14 cellular contexts compared by ENCODE assay signal in the genomic region with DNA sequence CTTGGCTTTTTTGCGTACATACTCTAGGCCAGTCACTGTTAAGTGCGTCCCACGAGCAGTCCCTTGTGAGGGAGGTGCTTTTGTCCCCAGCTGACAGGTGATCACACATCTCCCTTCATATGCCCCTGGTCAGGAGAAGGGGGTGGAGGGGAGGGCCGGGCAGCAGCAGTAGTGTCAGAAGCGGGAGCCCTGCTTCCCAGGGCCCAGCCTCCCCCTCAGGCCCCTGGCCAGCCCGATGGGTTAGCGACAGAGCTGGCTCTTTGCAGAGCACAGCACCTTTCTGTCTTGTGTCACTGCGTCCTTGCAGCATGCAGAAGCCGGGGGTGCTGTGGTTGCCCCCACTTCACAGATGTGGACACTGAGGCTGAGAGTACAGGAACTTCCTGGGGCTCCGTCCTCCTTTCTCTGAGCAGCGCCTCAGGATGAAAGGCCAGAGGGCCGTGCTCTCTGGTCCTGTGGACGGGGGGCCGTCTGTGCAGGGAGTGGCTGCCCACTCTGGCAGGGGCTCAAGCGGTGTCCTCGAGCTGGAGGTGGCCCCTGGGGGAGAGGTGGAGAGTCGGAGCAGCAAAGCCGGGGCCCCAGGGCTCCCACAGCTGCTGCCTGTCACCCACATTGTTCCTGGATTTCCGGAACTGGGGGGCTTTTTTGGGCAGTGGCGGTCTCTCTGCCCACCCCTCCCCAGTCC. TPM values are rescaled to one million over a fixed set of nuclear protein-coding genes. Genes with fewer than 3 reads are reported as not detected.
DNase-seq lines count a peak whose midpoint lies in the region; ATAC-seq and TF ChIP-seq lines count a peak whose summit lies in the region.
"Had no signal": no experiment of that assay in that cellular context is flagged by ENCODE, and none has a peak within 500 bp of the region (broad histone marks: within the 10 kb centered on the region; RNA-seq: fewer than 3 reads in every experiment).

No MANE protein-coding gene starts in this region.

- in situ Hi-C loops in gastrocnemius medialis (cut with MboI; ENCODE audit: low sequenced_read_pairs in 4 of 4) = no loop called here

- no peak overlapping the region for H3K9ac ChIP-seq in mesenchymal stem cell (ENCODE audit: low read length)

- H3K9me3 ChIP-seq in SJCRH30 (replicated peaks) (no peaks in the 10 kb centered on the region), mesenchymal stem cell (ENCODE audit: control insufficient read depth, low read length) (no peaks in the 10 kb centered on the region), gastrocnemius medialis (no peaks in the 10 kb centered on the region)
- H3K9me3 ChIP-seq: HAP-1 had no signal

- H2AK5ac ChIP-seq in mesenchymal stem cell (ENCODE audit: low read length, severe bottlenecking) = no peak overlapping the region

- no peak overlapping the region for H3K14ac ChIP-seq in mesenchymal stem cell (ENCODE audit: low read length in 2 of 2)

- H3K4me3 ChIP-seq in H7 (ENCODE audit: insufficient read depth, low read depth, low read length) = no peak overlapping the region
- no peak overlapping the region for H3K4me3 ChIP-seq in SJCRH30
- no peak overlapping the region for H3K4me3 ChIP-seq in mesenchymal stem cell (ENCODE audit: insufficient read depth in 1 of 2, low read depth in 1 of 2, low read length in 2 of 2)
- no peak overlapping the region for H3K4me3 ChIP-seq in gastrocnemius medialis
- H3K4me3 ChIP-seq: HAP-1, PC-9 had no signal

- no peak overlapping the region for H2AFZ ChIP-seq in mesenchymal stem cell (ENCODE audit: low read depth, low read length)
- H2AFZ ChIP-seq: PC-9 had no signal

- TF ChIP-seq POLR2A in gastrocnemius medialis (IDR thresholded peaks at IDR 0.05) = no peak

- H3K23ac ChIP-seq in mesenchymal stem cell (ENCODE audit: low read length in 2 of 2) = no peak overlapping the region

- H3K4ac ChIP-seq in mesenchymal stem cell (ENCODE audit: low read depth in 1 of 2, low read length in 2 of 2) = no peak overlapping the region

- H4K91ac ChIP-seq in mesenchymal stem cell (ENCODE audit: low read length) = no peak overlapping the region

- intact Hi-C loops in gastrocnemius medialis (cut with DNase I; ENCODE audit: low total_unique reads) = loop anchor here (10.0 kb wide), 1 partner anchor 230 kb away; a partner anchor contains a TSS

- H2BK120ac ChIP-seq in mesenchymal stem cell (ENCODE audit: low read depth, low read length) = peak overlapping the region; percentile 23

- peaks cover 44% of the 10 kb centered on the region for H3K79me1 ChIP-seq in mesenchymal stem cell (replicated peaks; ENCODE audit: low read length, poor library complexity, severe bottlenecking)

- H2BK12ac ChIP-seq in mesenchymal stem cell (ENCODE audit: low read length in 2 of 2) = peak overlapping the region in 1 of 2 experiments; percentile 7

- no peaks in the 10 kb centered on the region for H3K27me3 ChIP-seq in H7 (ENCODE audit: control insufficient read depth, insufficient read depth, low read length)
- H3K27me3 ChIP-seq in SJCRH30 = no peaks in the 10 kb centered on the region
- H3K27me3 ChIP-seq in mesenchymal stem cell (ENCODE audit: control insufficient read depth in 1 of 2, insufficient read depth in 1 of 2, low read length in 2 of 2) = no peaks in the 10 kb centered on the region
- no peaks in the 10 kb centered on the region for H3K27me3 ChIP-seq in gastrocnemius medialis

- H3K27ac ChIP-seq in SJCRH30 = peak overlapping the region; percentile 63
- H3K27ac ChIP-seq in mesenchymal stem cell (ENCODE audit: low read length, poor library complexity, severe bottlenecking) = no peak overlapping the region
- peak overlapping the region in 3 of 4 donors; percentile 81 to 84 (median 82) for H3K27ac ChIP-seq in gastrocnemius medialis
- H3K27ac ChIP-seq: PC-9 had no signal

- H3K18ac ChIP-seq in mesenchymal stem cell (ENCODE audit: low read depth in 1 of 2, low read length in 2 of 2) = no peak overlapping the region

- H3K36me3 ChIP-seq in H7 (replicated peaks; ENCODE audit: control insufficient read depth, insufficient read depth, low read length) = peaks cover 6% of the 10 kb centered on the region
- H3K36me3 ChIP-seq in SJCRH30 = peaks cover 33% of the 10 kb centered on the region
- peaks cover 22 to 36% of the 10 kb centered on the region in 2 experiments for H3K36me3 ChIP-seq in mesenchymal stem cell (ENCODE audit: control insufficient read depth in 1 of 2, insufficient read depth in 2 of 2, low read depth in 1 of 2, low read length in 2 of 2)
- peaks cover 0 to 28% of the 10 kb centered on the region in 2 donors for H3K36me3 ChIP-seq in gastrocnemius medialis

- H3K4me1 ChIP-seq in SJCRH30 (peaks cover 53% of the 10 kb centered on the region), mesenchymal stem cell (ENCODE audit: control insufficient read depth, insufficient read depth, low read depth, low read length) (peaks cover 22% of the 10 kb centered on the region), gastrocnemius medialis (peaks cover 69 to 74% of the 10 kb centered on the region in 2 donors)

- H2BK5ac ChIP-seq in mesenchymal stem cell (ENCODE audit: low read depth, low read length, poor library complexity, severe bottlenecking) = no peak overlapping the region

- no peak for TF ChIP-seq CTCF in gastrocnemius medialis (IDR thresholded peaks at IDR 0.05 in 4 of 5, conservative IDR thresholded peaks at IDR 0.05 in 1 of 5)

- no peak for ATAC-seq in gastrocnemius medialis
- no peak for ATAC-seq in esophagus mucosa
- ATAC-seq in HG02798 (IDR thresholded peaks at IDR 0.05; ENCODE audit: poor library complexity, unreplicated experiment) = no peak

- 93% methylated on average over 18 of the region's 20 CpGs for WGBS in mesenchymal stem cell

- H3K4me2 ChIP-seq in mesenchymal stem cell (ENCODE audit: low read length, poor library complexity, severe bottlenecking) = no peak overlapping the region
- H3K4me2 ChIP-seq: PC-9 had no signal

- no peak overlapping the region for H2BK15ac ChIP-seq in mesenchymal stem cell (ENCODE audit: low read depth, poor library complexity, severe bottlenecking)

- DNase-seq in H7 (peak; percentile 60), SJCRH30 (no peak), mesenchymal stem cell (no peak), gastrocnemius medialis (no peak), NCI-H2029 treated with DMSO at 0.1 percent for 48 hours (lab: John Stamatoyannopoulos, UW) (no peak)
- DNase-seq: Calu3, KBM-7, NCI-H1048, NCI-H510A, NCI-H774, PC-9 had no signal

- H4K8ac ChIP-seq in mesenchymal stem cell (ENCODE audit: low read length) = peak overlapping the region; percentile 4

RNA-seq across cellular contexts. Expression of a gene that starts 5.9 kb away (rescaled TPM):
- 12.9 and 14.9 TPM in 2 replicates for total RNA-seq in H7 (2014; rRNA removed; shearing (Covaris generic))
- total RNA-seq in SJCRH30 (2014; rRNA removed; shearing (Covaris generic)) = 42.6 and 43.1 TPM in 2 replicates
- polyA plus RNA-seq in mesenchymal stem cell (2013, experiment 1 of 2) = 4.9 TPM
- 5.1 TPM for polyA plus RNA-seq in mesenchymal stem cell (2013, experiment 2 of 2)
- 10 to 100 TPM; 21.5 to 67.6 (median 31.7) TPM for total RNA-seq in gastrocnemius medialis
- total RNA-seq in esophagus mucosa = 7.7 TPM

RNA-seq across cellular contexts. Expression of a gene that starts 55.3 kb away (rescaled TPM):
- total RNA-seq in H7 (2014; rRNA removed; shearing (Covaris generic)) = 17.4 and 23.2 TPM in 2 replicates
- total RNA-seq in SJCRH30 (2014; rRNA removed; shearing (Covaris generic)) = 20.8 and 21.0 TPM in 2 replicates
- 4.7 TPM for polyA plus RNA-seq in mesenchymal stem cell (2013, experiment 1 of 2)
- 4.9 TPM for polyA plus RNA-seq in mesenchymal stem cell (2013, experiment 2 of 2)
- total RNA-seq in gastrocnemius medialis (10 to 100 TPM; 40.3 to 88.6 (median 49.1) TPM), esophagus mucosa (3.6 TPM)

RNA-seq across cellular contexts. Expression of a gene that starts 56.9 kb away (rescaled TPM):
- total RNA-seq in H7 (2014; rRNA removed; shearing (Covaris generic)) = 6.9 and 18.1 TPM in 2 replicates
- total RNA-seq in SJCRH30 (2014; rRNA removed; shearing (Covaris generic)) = 2.0 and 2.5 TPM in 2 replicates
- polyA plus RNA-seq in mesenchymal stem cell (2013, experiment 1 of 2) = 3.0 TPM
- 2.7 TPM for polyA plus RNA-seq in mesenchymal stem cell (2013, experiment 2 of 2)
- total RNA-seq in gastrocnemius medialis (1 to 10 TPM in 2 of 4 donors, under 1 TPM in 2; 0.66 to 2.3 (median 1.3) TPM), esophagus mucosa (6.2 TPM)
